ENCODE assay signal across 1 cellular context in genomic region chr2:16139663-16140610, GRCh38.
TF ChIP-seq lines count a peak whose summit lies in the region.

No MANE protein-coding gene starts in this region.

TF ChIP-seq in GM23338, 12 proteins besides CTCF, POLR2A, EP300 and RAD21 (continued from another document):
- TF ChIP-seq ZNF114 (CRISPR knock-in tag; IDR thresholded peaks at IDR 0.05) (no peak), EZH2 (IDR thresholded peaks at IDR 0.05; ENCODE audit: low read depth, unreplicated experiment) (no peak), STAT1 (IDR thresholded peaks at IDR 0.05; ENCODE audit: unreplicated experiment) (no peak), POLR2AphosphoS5 (IDR thresholded peaks at IDR 0.05; ENCODE audit: low read depth) (no peak), EZH2phosphoT487 (IDR thresholded peaks at IDR 0.05; ENCODE audit: unreplicated experiment) (no peak), CREB1 (CRISPR knock-in tag; IDR thresholded peaks at IDR 0.05; ENCODE audit: low read depth) (no peak), JUNB (IDR thresholded peaks at IDR 0.05; ENCODE audit: unreplicated experiment) (no peak), REST (IDR thresholded peaks at IDR 0.05; ENCODE audit: unreplicated experiment) (no peak), ETS1 (IDR thresholded peaks at IDR 0.05) (no peak)
